ENCODE assay signal across 8 cellular contexts in the genomic region with DNA sequence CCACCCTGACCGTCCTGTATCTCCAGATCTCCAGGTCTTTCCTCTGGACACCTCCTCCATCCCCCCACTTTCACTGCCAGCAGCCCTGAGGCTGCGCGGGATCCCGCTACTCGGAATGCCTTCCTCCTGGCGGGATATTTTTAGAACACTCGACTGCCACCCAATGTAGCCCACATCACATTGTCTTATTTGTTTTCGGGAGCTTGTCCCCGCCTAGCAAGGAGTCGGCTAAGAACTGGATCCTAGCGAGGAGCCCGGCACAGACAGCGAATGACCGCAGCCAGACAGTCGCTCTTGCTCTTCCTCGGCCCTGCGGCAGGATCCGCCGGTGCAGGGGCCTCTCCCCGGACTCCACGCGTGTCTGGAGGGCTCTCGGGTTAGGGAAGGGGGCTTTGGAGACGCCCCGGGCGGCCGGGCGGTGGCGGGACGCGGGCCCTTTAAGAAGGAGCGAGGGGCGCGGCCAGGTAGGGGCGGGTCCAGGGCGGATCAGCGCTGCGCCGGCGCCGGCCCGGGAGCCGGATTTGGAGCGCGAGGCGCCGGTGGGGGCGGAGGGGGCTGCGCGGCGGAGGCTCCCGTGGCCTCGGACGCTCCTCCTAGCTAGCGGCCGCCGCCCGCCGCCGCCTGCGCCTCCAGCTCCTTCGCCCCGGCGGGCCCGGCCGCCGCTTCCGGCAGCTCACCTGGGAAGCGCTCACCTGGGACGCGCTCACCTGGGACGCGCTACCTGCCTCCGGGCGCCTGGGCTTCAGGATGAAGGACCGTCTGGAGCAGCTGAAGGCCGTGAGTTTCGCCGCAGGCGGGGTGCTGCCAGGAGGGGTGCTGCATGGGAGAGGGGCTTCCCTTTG. TPM values are rescaled to one million over a fixed set of nuclear protein-coding genes. Genes with fewer than 3 reads are reported as not detected.
DNase-seq lines count a peak whose midpoint lies in the region; ATAC-seq and TF ChIP-seq lines count a peak whose summit lies in the region.

A gene (plus strand): TSS at position 518 of the 842 bp plus-strand sequence. CDS start 230 bp downstream, at position 748.

- H4K20me1 ChIP-seq in OCI-LY7 (ENCODE audit: insufficient read depth, low read length) = no peaks in the 10 kb centered on the region

- H3K4me1 ChIP-seq in OCI-LY7 (ENCODE audit: insufficient read depth, low read length, poor library complexity, severe bottlenecking) = peaks cover 16% of the 10 kb centered on the region
- peaks cover 0 to 4% of the 10 kb centered on the region in 2 donors for H3K4me1 ChIP-seq in muscle layer of duodenum (ENCODE audit: control insufficient read depth in 1 of 2, insufficient read depth in 2 of 2, low read length in 2 of 2)

- peak within 1 kb of the TSS; percentile 76 for H3K27ac Mint-ChIP-seq in activated T-cell treated with anti-CD3 and anti-CD28 coated beads, Interleukin-2, amount 50 U/mL, for 72 hours

- DNase-seq in C1 segment of cervical spinal cord (lab: John Stamatoyannopoulos, UW) (peak in 12 of 14 donors; percentile 28 to 81 (median 54)), HPDE6-E6E7 (ENCODE audit: extremely low spot score) (peak; percentile 76), OCI-LY7 (ENCODE audit: low spot score) (peak; percentile 73)
- DNase-seq in activated T-cell treated with anti-CD3 and anti-CD28 coated beads, Interleukin-2, amount 50 U/mL, for 72 hours = peak; percentile 78 to 79
- peak; percentile 38 to 46 for DNase-seq in stimulated activated CD8-positive, alpha-beta memory T cell treated with anti-CD3 and anti-CD28 coated beads, Interleukin-7, amount 100 ng/mL, for 1 hour (ENCODE audit: low read depth in 2 of 2)

- H3K36me3 ChIP-seq in OCI-LY7 (ENCODE audit: insufficient read depth, low read length) = no peaks in the 10 kb centered on the region
- H3K36me3 ChIP-seq in muscle layer of duodenum (ENCODE audit: control insufficient read depth in 1 of 2, insufficient read depth in 2 of 2, low read length in 2 of 2) = no peaks in the 10 kb centered on the region

- CTCF ChIA-PET in OCI-LY7 (lab: Charles Lee; ENCODE audit: unreplicated experiment) = interaction anchor here (0.6 to 1.0 kb wide), 6 partner anchors 10 to 63 kb away, joined by 3 to 9 read pairs (median 3); no protein-coding TSS in a partner anchor

- ATAC-seq in GM19463 (IDR thresholded peaks at IDR 0.05; ENCODE audit: unreplicated experiment) = peak; percentile 73
- ATAC-seq in activated T-cell treated with anti-CD3 and anti-CD28 coated beads, Interleukin-2, amount 50 U/mL, for 72 hours (replicated peaks in 1 of 2) = peak; percentile 88 to 92
- ATAC-seq in esophagus mucosa = peak; percentile 85

- peak within 1 kb of the TSS; percentile 87 to 98 for H3K4me3 Mint-ChIP-seq in activated T-cell treated with anti-CD3 and anti-CD28 coated beads, Interleukin-2, amount 50 U/mL, for 72 hours

- H3K9me2 ChIP-seq in OCI-LY7 (ENCODE audit: insufficient read depth, low read length) = no peaks in the 10 kb centered on the region

- H3K27ac ChIP-seq in OCI-LY7 (ENCODE audit: low read depth, low read length, poor library complexity, severe bottlenecking) = no peak within 1 kb of the TSS
- H3K27ac ChIP-seq in muscle layer of duodenum (ENCODE audit: low read length) = peak within 1 kb of the TSS; percentile 85

- H3K9me3 Mint-ChIP-seq in activated T-cell treated with anti-CD3 and anti-CD28 coated beads, Interleukin-2, amount 50 U/mL, for 72 hours = no peaks in the 10 kb centered on the region

- H3K4me2 ChIP-seq in OCI-LY7 (ENCODE audit: low read length) = peak within 1 kb of the TSS; percentile 96

- H3K4me1 Mint-ChIP-seq in activated T-cell treated with anti-CD3 and anti-CD28 coated beads, Interleukin-2, amount 50 U/mL, for 72 hours (ENCODE audit: low read depth) = peaks cover 27% of the 10 kb centered on the region

- peak within 1 kb of the TSS; percentile 88 for H2AFZ ChIP-seq in OCI-LY7 (ENCODE audit: low read length)

- H3K36me3 Mint-ChIP-seq in activated T-cell treated with anti-CD3 and anti-CD28 coated beads, Interleukin-2, amount 50 U/mL, for 72 hours (ENCODE audit: insufficient read depth in 2 of 2) = peaks cover 0 to 3% of the 10 kb centered on the region in 2 donors

- POLR2A ChIA-PET in OCI-LY7 (lab: Charles Lee) = interaction anchor here (0.6 to 1.7 kb wide), 5 partner anchors 11 to 68 kb away, joined by 3 to 6 read pairs (median 4); no protein-coding TSS in a partner anchor

- H3K27me3 Mint-ChIP-seq in activated T-cell treated with anti-CD3 and anti-CD28 coated beads, Interleukin-2, amount 50 U/mL, for 72 hours (ENCODE audit: low read depth) = peaks cover 8% of the 10 kb centered on the region

- H3K79me2 ChIP-seq in OCI-LY7 (ENCODE audit: insufficient read depth, low read depth, low read length) = no peaks in the 10 kb centered on the region

- no peak for TF ChIP-seq CTCF in OCI-LY7 (conservative IDR thresholded peaks at IDR 0.05; ENCODE audit: low read length)

- H3K27me3 ChIP-seq in muscle layer of duodenum (ENCODE audit: low read depth, low read length) = no peaks in the 10 kb centered on the region

- intact Hi-C loops in OCI-LY7 (cut with micrococcal nuclease; ENCODE audit: unreplicated experiment) = loop anchor here (1.0 to 2.0 kb wide), 3 partner anchors 47 to 164 kb away; a partner anchor contains a TSS

- peak within 1 kb of the TSS; percentile 86 for H3K4me3 ChIP-seq in OCI-LY7 (ENCODE audit: low read depth, low read length, poor library complexity, severe bottlenecking)
- H3K4me3 ChIP-seq in muscle layer of duodenum (ENCODE audit: low read depth in 1 of 2, low read length in 2 of 2) = peak within 1 kb of the TSS; percentile 87 to 97

- H3K9me3 ChIP-seq in OCI-LY7 (ENCODE audit: low read length) = no peaks in the 10 kb centered on the region
- H3K9me3 ChIP-seq in muscle layer of duodenum (ENCODE audit: control insufficient read depth in 1 of 2, low read length in 2 of 2) = no peaks in the 10 kb centered on the region

- no TSS peak for BruUV-seq in OCI-LY7 (replicated peaks; lab: Mats Ljungman, UMichigan)

RNA-seq across cellular contexts. Expression of the gene that starts here (rescaled TPM):
- 20.2 and 27.2 TPM in 2 replicates for total RNA-seq in OCI-LY7 (2014; rRNA removed; shearing (Covaris generic))
- total RNA-seq in OCI-LY7 (2022) (6.4 and 8.4 TPM in 2 replicates), esophagus mucosa (12.1 TPM)
- 10 to 100 TPM in 1 of 2 donors, 1 to 10 TPM in 1; 6.9 to 12.9 TPM for total RNA-seq in activated T-cell treated with anti-CD3 and anti-CD28 coated beads, Interleukin-2, amount 50 U/mL, for 72 hours
